Comparison of ENCODE assay signal across 1 cellular context in genomic region chr22:31561238-31561887, GRCh38.
A peak's percentile ranks its signal among the peaks of the same experiment; 100 is the strongest.
TF ChIP-seq lines count a peak whose summit lies in the region.

No MANE protein-coding gene starts in this region.

TF ChIP-seq in K562, 482 proteins besides CTCF, POLR2A, EP300 and RAD21 (continued from another document):
- TF ChIP-seq ZBTB11 (CRISPR knock-in tag; IDR thresholded peaks at IDR 0.05), result no peak
- no peak for TF ChIP-seq JUN (IDR thresholded peaks at IDR 0.05; ENCODE audit: borderline replicate concordance, low read depth, low read length)
- TF ChIP-seq JUN (CRISPR knock-in tag; IDR thresholded peaks at IDR 0.05; ENCODE audit: borderline replicate concordance), result no peak
- TF ChIP-seq SMC3 (conservative IDR thresholded peaks at IDR 0.05; ENCODE audit: insufficient read depth, low read depth, low read length), result peak; percentile 83
- TF ChIP-seq PRMT5 (CRISPR knock-in tag; IDR thresholded peaks at IDR 0.05), result no peak
- 0 out of 2 replicates have a peak, but pooled peaks have one; percentile 24 for TF ChIP-seq KLF16 (IDR thresholded peaks at IDR 0.05)
- no peak for TF ChIP-seq ZNF232 (CRISPR knock-in tag; IDR thresholded peaks at IDR 0.05)
- 0 out of 2 replicates have a peak, but pooled peaks have one; percentile 13 for TF ChIP-seq NFIC (IDR thresholded peaks at IDR 0.05)
- TF ChIP-seq BACH1 (tag; IDR thresholded peaks at IDR 0.05), result no peak
- TF ChIP-seq KHSRP (IDR thresholded peaks at IDR 0.05), result no peak
- no peak for TF ChIP-seq NFE2 (IDR thresholded peaks at IDR 0.05; ENCODE audit: low read depth)
- TF ChIP-seq ARID2 (IDR thresholded peaks at IDR 0.05), result 0 out of 2 replicates have a peak, but pooled peaks have one; percentile 55
- TF ChIP-seq ZNF561 (CRISPR knock-in tag; conservative IDR thresholded peaks at IDR 0.05), result no peak
- TF ChIP-seq ZKSCAN1 (IDR thresholded peaks at IDR 0.05; ENCODE audit: low read depth, low read length), result no peak
- peak; percentile 64; the same call in 1 of the 2 replicates for TF ChIP-seq RB1 (IDR thresholded peaks at IDR 0.05; ENCODE audit: low read depth)
- no peak for TF ChIP-seq HES1 (IDR thresholded peaks at IDR 0.05; ENCODE audit: low read depth)
- TF ChIP-seq KDM4B (IDR thresholded peaks at IDR 0.05; ENCODE audit: borderline replicate concordance in 2 of 2, low read depth in 1 of 2), result no peak
- peak; percentile 23 to 45; a peak in 1 of 4 replicates for TF ChIP-seq MAZ (CRISPR knock-in tag; conservative IDR thresholded peaks at IDR 0.05 in 1 of 2, IDR thresholded peaks at IDR 0.05 in 1 of 2)
- TF ChIP-seq STAG1 (CRISPR knock-in tag; IDR thresholded peaks at IDR 0.05; ENCODE audit: borderline replicate concordance), result peak; percentile 75; the same call in 1 of the 2 replicates
- no peak for TF ChIP-seq SRSF3 (IDR thresholded peaks at IDR 0.05; ENCODE audit: insufficient read depth, low read length)
- peak; percentile 30; the same call in 1 of the 2 replicates for TF ChIP-seq CREM (IDR thresholded peaks at IDR 0.05; ENCODE audit: low read depth)
- no peak for TF ChIP-seq ZNF644 (tag; IDR thresholded peaks at IDR 0.05; ENCODE audit: low read depth)
- TF ChIP-seq MNT (conservative IDR thresholded peaks at IDR 0.05), result 0 out of 4 replicates have a peak, but pooled peaks of 1 of the 2 experiments have one; percentile 23
- no peak for TF ChIP-seq GABPA (tag; conservative IDR thresholded peaks at IDR 0.05; ENCODE audit: low read depth)
- TF ChIP-seq ETV5 (CRISPR knock-in tag; IDR thresholded peaks at IDR 0.05; ENCODE audit: low read depth), result no peak
- peak; percentile 35; the same call in 1 of the 2 replicates for TF ChIP-seq JUND (IDR thresholded peaks at IDR 0.05; ENCODE audit: borderline replicate concordance, low read depth, low read length)
- TF ChIP-seq JUND (tag; IDR thresholded peaks at IDR 0.05; ENCODE audit: borderline replicate concordance, low read depth, low read length), result no peak; the same call in 2 of the 3 replicates
- peak; percentile 71 for TF ChIP-seq DEAF1 (CRISPR knock-in tag; IDR thresholded peaks at IDR 0.05)
